In genomic region chrX:31199051-31199769, GRCh38 we compare ENCODE assay signal across 19 cellular contexts.
DNase-seq lines count a peak whose midpoint lies in the region; ATAC-seq, FAIRE-seq and TF ChIP-seq lines count a peak whose summit lies in the region.
"Had no signal": no experiment of that assay in that cellular context is flagged by ENCODE, and none has a peak within 500 bp of the region (broad histone marks: within the 10 kb centered on the region; RNA-seq: fewer than 3 reads in every experiment).

No MANE protein-coding gene starts in this region.

- 94% methylated on average over 3 of the region's 4 CpGs; no CpG with 5 or more reads in 1 of the 2 experiments for WGBS in H1 (ENCODE audit: extremely low coverage in 1 of 2, insufficient coverage in 1 of 2, insufficient read length in 1 of 2, insufficient replicate concordance in 2 of 2, low coverage in 1 of 2, low lambda C conversion rate in 2 of 2, missing lambda C conversion rate in 1 of 2), 2 experiments
- 14 to 22% methylated on average over 4 of the region's 4 CpGs for WGBS in pancreas, 2 donors

- no peaks in the 10 kb centered on the region for H3K4me1 Mint-ChIP-seq in stimulated activated naive CD8-positive, alpha-beta T cell treated with anti-CD3 and anti-CD28 coated beads, Interleukin-15, amount 100 ng/mL, for 72 hours
- H3K4me1 Mint-ChIP-seq: B cell had no signal

- no peak overlapping the region for H2BK15ac ChIP-seq in H1 (ENCODE audit: low read length)

- H3K27ac ChIP-seq in H1 (ENCODE audit: low read depth, low read length): no peak overlapping the region
- H3K27ac ChIP-seq in pancreas: peak overlapping the region in 2 of 4 donors; percentile 17 to 42
- H3K27ac ChIP-seq: SJCRH30, suprapubic skin had no signal

- no peak overlapping the region for H2AFZ ChIP-seq in H1 (ENCODE audit: low read length)

- H2AK5ac ChIP-seq in H1 (ENCODE audit: low read depth, low read length): no peak overlapping the region

- H4K20me1 ChIP-seq in H1 (replicated peaks in 1 of 2; ENCODE audit: control insufficient read depth in 1 of 2, insufficient read depth in 2 of 2, low read length in 2 of 2): no peaks in the 10 kb centered on the region

- no peak overlapping the region for H4K8ac ChIP-seq in H1 (ENCODE audit: extremely low read depth, insufficient read depth, low read length)

- no peak overlapping the region for H3K14ac ChIP-seq in H1 (ENCODE audit: insufficient read length)

- H3K9ac ChIP-seq in H1 (replicated peaks in 1 of 4; ENCODE audit: extremely low read depth in 1 of 4, low read depth in 3 of 4, low read length in 3 of 4): no peak overlapping the region

- no peak overlapping the region for H2BK5ac ChIP-seq in H1 (ENCODE audit: low read depth, low read length)

- intact Hi-C loops in pancreas (cut with DNase I): no loop called here

- no peaks in the 10 kb centered on the region for H3K79me2 ChIP-seq in H1 (ENCODE audit: control insufficient read depth in 1 of 2, insufficient read depth in 2 of 2, low read length in 2 of 2)

- no peak for TF ChIP-seq EP300 in H1 (IDR thresholded peaks at IDR 0.05; ENCODE audit: borderline replicate concordance in 1 of 2, low read depth in 2 of 2, low read length in 2 of 2)

- CTCF ChIA-PET in H1 (lab: Charles Lee; ENCODE audit: partially characterized antibody): interaction anchor here (0.6 kb wide), 2 partner anchors 15 to 161 kb away, joined by 3 to 4 read pairs; no protein-coding TSS in a partner anchor

- no peak for TF ChIP-seq POLR2A in H1 (IDR thresholded peaks at IDR 0.05; ENCODE audit: control extremely low read depth in 1 of 2, low read depth in 2 of 2, low read length in 2 of 2)

- ATAC-seq in pancreas: peak; percentile 75 to 82 (median 81)
- ATAC-seq in stimulated activated naive CD8-positive, alpha-beta T cell treated with anti-CD3 and anti-CD28 coated beads, Interleukin-15, amount 100 ng/mL, for 72 hours: no peak
- ATAC-seq: activated CD4-positive, CD25-positive, alpha-beta regulatory T cell treated with anti-CD3 and anti-CD28 coated beads, Interleukin-2, amount 50 U/mL, for 24 hours; HCT116; left ventricle myocardium superior had no signal

- no peaks in the 10 kb centered on the region for H3K23me2 ChIP-seq in H1 (ENCODE audit: low read depth, low read length)

- TF ChIP-seq CTCF in H1 (IDR thresholded peaks at IDR 0.05; ENCODE audit: control extremely low read depth in 1 of 3, insufficient read depth in 1 of 3, low read depth in 1 of 3, low read length in 3 of 3): no peak
- TF ChIP-seq CTCF in pancreas (IDR thresholded peaks at IDR 0.05): no peak

- H2BK12ac ChIP-seq in H1 (ENCODE audit: low read depth, low read length): 0 out of 2 replicates have a peak overlapping the region, but pooled peaks have one; percentile 50

- H3K4me3 ChIP-seq in H1 (ENCODE audit: extremely low read depth in 1 of 4, insufficient read depth in 2 of 4, low read depth in 3 of 4, low read length in 4 of 4) (no peak overlapping the region), pancreas (no peak overlapping the region)
- H3K4me3 ChIP-seq: SJCRH30, suprapubic skin had no signal

- no peak overlapping the region for H2BK120ac ChIP-seq in H1 (replicated peaks; ENCODE audit: low read depth, low read length)

- H3K23ac ChIP-seq in H1 (ENCODE audit: insufficient read length): no peak overlapping the region

- H3K9me3 ChIP-seq in H1 (ENCODE audit: insufficient read depth in 2 of 2, low read depth in 1 of 2, low read length in 1 of 2): no peaks in the 10 kb centered on the region
- H3K9me3 ChIP-seq in pancreas: no peaks in the 10 kb centered on the region
- H3K9me3 ChIP-seq: SJCRH30, suprapubic skin had no signal

- H3K4me3 Mint-ChIP-seq in stimulated activated naive CD8-positive, alpha-beta T cell treated with anti-CD3 and anti-CD28 coated beads, Interleukin-15, amount 100 ng/mL, for 72 hours: no peak overlapping the region
- H3K4me3 Mint-ChIP-seq: B cell had no signal

- H4K5ac ChIP-seq in H1 (ENCODE audit: insufficient read length, low read depth, low read length): no peak overlapping the region

- no peak overlapping the region for H3K56ac ChIP-seq in H1 (replicated peaks; ENCODE audit: insufficient read length, low read depth, low read length)

- H3K27ac Mint-ChIP-seq in stimulated activated naive CD8-positive, alpha-beta T cell treated with anti-CD3 and anti-CD28 coated beads, Interleukin-15, amount 100 ng/mL, for 72 hours: no peak overlapping the region
- H3K27ac Mint-ChIP-seq: B cell had no signal

- FAIRE-seq in HTR-8/SVneo (lab: Jason Lieb, UNC) (no peak), H1 (lab: Jason Lieb, UNC) (peak; percentile 66), pancreas (lab: Jason Lieb, UNC) (peak; percentile 82)

- H3K9me3 Mint-ChIP-seq in stimulated activated naive CD8-positive, alpha-beta T cell treated with anti-CD3 and anti-CD28 coated beads, Interleukin-15, amount 100 ng/mL, for 72 hours: no peaks in the 10 kb centered on the region

- no peaks in the 10 kb centered on the region for H3K27me3 ChIP-seq in H1 (replicated peaks in 1 of 4; ENCODE audit: control insufficient read depth in 3 of 4, extremely low read depth in 1 of 4, insufficient read depth in 3 of 4, low read length in 3 of 4)
- H3K27me3 ChIP-seq in pancreas: peaks cover 0 to 12% (median 0%) of the 10 kb centered on the region in 4 donors
- H3K27me3 ChIP-seq: SJCRH30, suprapubic skin had no signal

- POLR2A ChIA-PET in H1 (lab: Charles Lee; ENCODE audit: partially characterized antibody): no interaction called here

- no peaks in the 10 kb centered on the region; a peak in 1 of 8 replicates for H3K36me3 ChIP-seq in H1 (ENCODE audit: control insufficient read depth in 2 of 4, insufficient read depth in 4 of 4, low read length in 3 of 4)
- H3K36me3 ChIP-seq in pancreas: peaks cover 0 to 7% (median 0%) of the 10 kb centered on the region in 3 donors
- H3K36me3 ChIP-seq: suprapubic skin had no signal

- H3K4ac ChIP-seq in H1 (replicated peaks; ENCODE audit: insufficient read length, low read depth, low read length): no peak overlapping the region

- no peak overlapping the region for H3K18ac ChIP-seq in H1 (ENCODE audit: extremely low read depth, low read length)

- no peak overlapping the region for H3K4me2 ChIP-seq in H1 (ENCODE audit: insufficient read depth in 1 of 2, low read depth in 2 of 2, low read length in 2 of 2)

- H3K4me1 ChIP-seq in H1 (replicated peaks in 1 of 4; ENCODE audit: control insufficient read depth in 3 of 4, insufficient read depth in 4 of 4, low read length in 3 of 4) (peaks cover 0 to 8% (median 0%) of the 10 kb centered on the region in 4 experiments; a peak in 1 of 7 replicates), pancreas (peaks cover 0 to 4% (median 4%) of the 10 kb centered on the region in 3 donors)
- H3K4me1 ChIP-seq: SJCRH30, suprapubic skin had no signal

- no peak overlapping the region for H4K91ac ChIP-seq in H1 (replicated peaks; ENCODE audit: insufficient read length, low read length)

- DNase-seq in EH (ENCODE audit: low read depth) (peak; percentile 83), HTR-8/SVneo (ENCODE audit: insufficient read length, low spot score) (peak; percentile 31), H1 (ENCODE audit: low read depth in 1 of 2, low spot score in 2 of 2) (no peak), pancreas (peak in 2 of 6 donors; percentile 42 to 50), NCI-H2029 (lab: John Stamatoyannopoulos, UW) (no peak), GM19240 (ENCODE audit: insufficient read length, low spot score) (no peak), DMS 273 treated with DMSO at 0.1 percent for 48 hours (lab: John Stamatoyannopoulos, UW) (no peak)
- DNase-seq in stimulated activated naive CD8-positive, alpha-beta T cell treated with anti-CD3 and anti-CD28 coated beads, Interleukin-15, amount 100 ng/mL, for 72 hours: no peak
- DNase-seq: activated effector memory CD4-positive, alpha-beta T cell treated with anti-CD3 and anti-CD28 coated beads, Interleukin-2, amount 50 U/mL, for 16 hours; left ventricle myocardium superior; NCI-H2029 treated with DMSO at 0.1 percent for 48 hours; NCI-H69; OCI-M1; SJCRH30; stimulated activated CD4-positive, alpha-beta T cell treated with anti-CD3 and anti-CD28 coated beads, Interleukin-4, amount 100 ng/mL, for 24 hours had no signal

- TF ChIP-seq RAD21 in H1 (IDR thresholded peaks at IDR 0.05 in 1 of 2, conservative IDR thresholded peaks at IDR 0.05 in 1 of 2; ENCODE audit: low read depth in 2 of 2, low read length in 2 of 2): no peak

- no peaks in the 10 kb centered on the region for H3K27me3 Mint-ChIP-seq in stimulated activated naive CD8-positive, alpha-beta T cell treated with anti-CD3 and anti-CD28 coated beads, Interleukin-15, amount 100 ng/mL, for 72 hours
- H3K27me3 Mint-ChIP-seq: B cell had no signal

- no peak overlapping the region for H2BK20ac ChIP-seq in H1 (ENCODE audit: low read length)

- no peaks in the 10 kb centered on the region for H3K79me1 ChIP-seq in H1 (ENCODE audit: low read depth, low read length)

TF ChIP-seq in H1, 55 proteins besides CTCF, POLR2A, EP300 and RAD21:
- TF ChIP-seq MAFK (IDR thresholded peaks at IDR 0.05; ENCODE audit: low read depth, low read length) (no peak), EGR1 (IDR thresholded peaks at IDR 0.05; ENCODE audit: borderline replicate concordance, low read depth, low read length) (no peak), SRF (IDR thresholded peaks at IDR 0.05; ENCODE audit: low read depth, low read length) (no peak), CREB1 (IDR thresholded peaks at IDR 0.05) (no peak), KDM5A (IDR thresholded peaks at IDR 0.05; ENCODE audit: low read length) (no peak), RXRA (IDR thresholded peaks at IDR 0.05; ENCODE audit: insufficient read depth, low read depth, low read length) (no peak), TAF1 (IDR thresholded peaks at IDR 0.05; ENCODE audit: low read depth, low read length) (no peak), FOSL1 (IDR thresholded peaks at IDR 0.05; ENCODE audit: insufficient read depth, low read depth, low read length) (no peak), CBX5 (IDR thresholded peaks at IDR 0.05; ENCODE audit: low read depth, low read length) (no peak), KDM1A (IDR thresholded peaks at IDR 0.05; ENCODE audit: borderline replicate concordance, low read length) (no peak), RFX5 (IDR thresholded peaks at IDR 0.05; ENCODE audit: borderline replicate concordance, low read depth, low read length) (no peak), CBX8 (IDR thresholded peaks at IDR 0.05; ENCODE audit: borderline replicate concordance, low read depth, low read length) (no peak)

Comparison
In these comparisons a context has a peak if more than half of its experiments do, and no peak if none do; other contexts are left out.
1. DNase-seq: peak in EH (single experiment) and HTR-8/SVneo (single experiment); none in H1 (0 of 2), NCI-H2029 (single experiment), GM19240 (single experiment), stimulated activated naive CD8-positive, alpha-beta T cell treated with anti-CD3 and anti-CD28 coated beads, Interleukin-15, amount 100 ng/mL, for 72 hours (0 of 2) and DMS 273 treated with DMSO at 0.1 percent for 48 hours (single experiment).